8 cellular contexts compared by ENCODE assay signal in the genomic region with DNA sequence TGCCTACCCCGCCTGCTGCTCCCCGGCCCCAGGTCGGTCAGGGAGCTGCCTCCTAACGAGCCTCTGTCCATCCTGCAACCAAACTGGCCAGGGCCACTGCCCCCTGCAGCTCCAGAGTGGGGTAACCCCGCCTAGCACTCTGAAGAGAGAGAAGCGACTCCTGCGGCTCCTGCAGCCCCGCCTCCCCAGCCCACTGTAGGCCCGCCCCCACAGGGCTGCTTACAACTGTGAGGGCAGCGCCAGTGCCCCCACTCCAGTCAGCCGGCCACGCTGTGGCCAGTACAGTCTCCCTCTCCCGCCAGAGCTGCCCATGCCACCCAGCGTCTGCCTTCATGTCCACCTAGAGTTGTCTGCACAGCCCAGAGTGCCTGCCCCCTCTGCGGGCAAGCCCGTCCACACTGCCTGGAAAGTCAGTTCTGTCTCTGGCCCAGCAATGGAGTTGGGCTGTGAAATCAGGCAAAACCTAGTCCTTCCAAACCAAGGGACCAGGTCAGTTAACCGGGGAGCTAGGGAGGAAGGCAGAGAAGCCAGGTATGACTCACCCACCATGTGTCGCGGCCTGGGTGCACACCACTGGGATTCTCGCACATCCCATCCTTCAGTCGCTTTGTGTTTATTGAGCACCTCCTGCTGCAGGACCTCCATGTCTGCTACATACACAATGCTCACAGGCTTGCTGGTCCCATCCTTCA. TPM values are rescaled to one million over a fixed set of nuclear protein-coding genes. Genes with fewer than 3 reads are reported as not detected.
A peak's percentile ranks its signal among the peaks of the same experiment; 100 is the strongest.
DNase-seq lines count a peak whose midpoint lies in the region; ATAC-seq and TF ChIP-seq lines count a peak whose summit lies in the region.

No MANE protein-coding gene starts in this region.

- peaks cover 37% of the 10 kb centered on the region for H3K4me1 Mint-ChIP-seq in MCF 10A (ENCODE audit: insufficient read depth, unreplicated experiment)

- H3K9me3 Mint-ChIP-seq in MCF 10A (ENCODE audit: unreplicated experiment): no peaks in the 10 kb centered on the region

- no peak for TF ChIP-seq CTCF in MCF 10A (IDR thresholded peaks at IDR 0.05; ENCODE audit: unreplicated experiment)
- TF ChIP-seq CTCF in mammary epithelial cell (conservative IDR thresholded peaks at IDR 0.05 in 1 of 2, IDR thresholded peaks at IDR 0.05 in 1 of 2; ENCODE audit: extremely low read depth in 1 of 2, insufficient read depth in 1 of 2, low read depth in 1 of 2, low read length in 2 of 2): no peak
- peak; percentile 60 for TF ChIP-seq CTCF in WERI-Rb-1 (IDR thresholded peaks at IDR 0.05; ENCODE audit: low read depth, low read length)
- TF ChIP-seq CTCF in gastrocnemius medialis (IDR thresholded peaks at IDR 0.05 in 4 of 5, conservative IDR thresholded peaks at IDR 0.05 in 1 of 5): peak in 2 of 5 experiments; percentile 12 to 25

- no peak overlapping the region for H3K4me2 ChIP-seq in mammary epithelial cell (ENCODE audit: insufficient read depth, low read depth, low read length)

- H3K27ac ChIP-seq in mammary epithelial cell (ENCODE audit: insufficient read depth, low read depth, low read length): no peak overlapping the region
- peak overlapping the region; percentile 77 for H3K27ac ChIP-seq in WERI-Rb-1
- H3K27ac ChIP-seq in gastrocnemius medialis: peak overlapping the region; percentile 85 to 90 (median 88)

- no peaks in the 10 kb centered on the region for H4K20me1 ChIP-seq in mammary epithelial cell (ENCODE audit: insufficient read depth, low read length)

- H3K36me3 ChIP-seq in mammary epithelial cell (ENCODE audit: insufficient read depth, low read length) (peaks cover 12% of the 10 kb centered on the region), WERI-Rb-1 (peaks cover 2% of the 10 kb centered on the region; the same call in 1 of the 2 replicates), gastrocnemius medialis (no peaks in the 10 kb centered on the region)

- H3K27me3 ChIP-seq in mammary epithelial cell (ENCODE audit: insufficient read depth, low read length) (no peaks in the 10 kb centered on the region), WERI-Rb-1 (ENCODE audit: insufficient read depth, low read depth, severe bottlenecking) (no peaks in the 10 kb centered on the region), gastrocnemius medialis (no peaks in the 10 kb centered on the region)

- no peaks in the 10 kb centered on the region for H3K9me3 ChIP-seq in mammary epithelial cell (replicated peaks; ENCODE audit: insufficient read depth, low read length)
- H3K9me3 ChIP-seq in WERI-Rb-1 (ENCODE audit: severe bottlenecking): no peaks in the 10 kb centered on the region
- no peaks in the 10 kb centered on the region for H3K9me3 ChIP-seq in gastrocnemius medialis

- intact Hi-C loops in MCF 10A (cut with micrococcal nuclease) (no loop called here), mammary epithelial cell (cut with micrococcal nuclease) (no loop called here), left cardiac atrium (cut with DNase I) (no loop called here), gastrocnemius medialis (cut with DNase I; ENCODE audit: low total_unique reads) (no loop called here)

- ATAC-seq in left cardiac atrium (peak; percentile 12 to 20), gastrocnemius medialis (peak; percentile 2 to 11), HG02852 (IDR thresholded peaks at IDR 0.05; ENCODE audit: unreplicated experiment) (no peak)

- CTCF ChIA-PET in MCF 10A (lab: Yijun Ruan, JAX): interaction anchor here (0.5 to 1.1 kb wide), 5 partner anchors 14 to 747 kb away, joined by 3 read pairs; no protein-coding TSS in a partner anchor
- CTCF ChIA-PET in mammary epithelial cell (lab: Charles Lee; ENCODE audit: low non-redundant PET): no interaction called here

- no peak overlapping the region for H3K4me3 ChIP-seq in mammary epithelial cell (replicated peaks in 1 of 3; ENCODE audit: insufficient read depth in 1 of 3, low read depth in 2 of 3, low read length in 3 of 3)
- H3K4me3 ChIP-seq in WERI-Rb-1 (ENCODE audit: low read depth, low read length): peak overlapping the region; percentile 50
- peak overlapping the region; percentile 30 to 59 (median 51) for H3K4me3 ChIP-seq in gastrocnemius medialis

- no peak overlapping the region for H3K9ac ChIP-seq in mammary epithelial cell (ENCODE audit: insufficient read depth, low read length)

- peaks cover 61% of the 10 kb centered on the region for H3K79me2 ChIP-seq in mammary epithelial cell (ENCODE audit: insufficient read depth, low read length)

- H3K4me3 Mint-ChIP-seq in MCF 10A (ENCODE audit: unreplicated experiment): no peak overlapping the region

- dilution Hi-C loops in mammary epithelial cell (cut with HindIII; ENCODE audit: low sequenced_read_pairs): no loop called here

- H2AFZ ChIP-seq in mammary epithelial cell (ENCODE audit: low read depth, low read length): no peak overlapping the region

- H3K27ac Mint-ChIP-seq in MCF 10A (ENCODE audit: low read depth, unreplicated experiment): no peak overlapping the region

- POLR2A ChIA-PET in MCF 10A (lab: Yijun Ruan, JAX): interaction anchor here (1.1 to 7.2 kb wide), 4 partner anchors 38 to 102 kb away, joined by 3 to 64 read pairs (median 5); partner anchors contain the start of genes CELSR3 and SLC26A6

- H3K36me3 Mint-ChIP-seq in MCF 10A (ENCODE audit: insufficient read depth, unreplicated experiment): peaks cover 6% of the 10 kb centered on the region

- in situ Hi-C loops in mammary epithelial cell (cut with MboI; ENCODE audit: low sequenced_read_pairs in 2 of 2): loop anchor here in 1 of 2 donors (25.0 kb wide), 1 partner anchor 299 kb away; no protein-coding TSS in a partner anchor
- in situ Hi-C loops in gastrocnemius medialis (cut with MboI; ENCODE audit: low sequenced_read_pairs in 4 of 4): no loop called here

- H3K27me3 Mint-ChIP-seq in MCF 10A (ENCODE audit: insufficient read depth, unreplicated experiment): no peaks in the 10 kb centered on the region

- H3K4me1 ChIP-seq in mammary epithelial cell (ENCODE audit: insufficient read depth, low read length) (peaks cover 62% of the 10 kb centered on the region), gastrocnemius medialis (peaks cover 35 to 40% of the 10 kb centered on the region in 2 donors)

- DNase-seq in MCF 10A (ENCODE audit: unreplicated experiment) (peak; percentile 27), mammary epithelial cell (no peak), WERI-Rb-1 (peak; percentile 96), left cardiac atrium (peak; percentile 61), gastrocnemius medialis (peak in 1 of 2 donors; percentile 65), NCI-H1092 (lab: John Stamatoyannopoulos, UW) (no peak), NCI-H2029 (lab: John Stamatoyannopoulos, UW) (no peak)

- BruUV-seq in MCF 10A (replicated peaks; lab: Mats Ljungman, UMichigan) (no TSS peak), mammary epithelial cell (replicated peaks; lab: Mats Ljungman, UMichigan) (no TSS peak)

- TF ChIP-seq POLR2A in gastrocnemius medialis (IDR thresholded peaks at IDR 0.05): no peak

- 62% methylated on average over 11 of the region's 21 CpGs for WGBS in mammary epithelial cell (ENCODE audit: low coverage, missing lambda C conversion rate)

RNA-seq across cellular contexts. Expression of gene UCN2, which starts 2.4 kb away (rescaled TPM):
- total RNA-seq in MCF 10A (2022): 1.5 and 3.8 TPM in 2 replicates
- total RNA-seq in mammary epithelial cell: 10 to 100 TPM in 1 of 2 donors, 1 to 10 TPM in 1; 6.8 to 28.3 TPM
- 9.9 TPM for polyA plus RNA-seq in mammary epithelial cell
- 8.2 TPM for polyA minus RNA-seq in mammary epithelial cell
- not detected for total RNA-seq in left cardiac atrium
- total RNA-seq in gastrocnemius medialis: not detected

RNA-seq across cellular contexts. Expression of gene PFKFB4, which starts 4.6 kb away (rescaled TPM):
- total RNA-seq in MCF 10A (2022): 3.4 and 4.6 TPM in 2 replicates
- total RNA-seq in mammary epithelial cell: 10 to 100 TPM; 14.7 to 45.3 TPM
- 26.2 TPM for polyA plus RNA-seq in mammary epithelial cell
- polyA minus RNA-seq in mammary epithelial cell: 36.7 TPM
- total RNA-seq in left cardiac atrium: 1 to 10 TPM; 2.0 to 2.9 TPM
- 1 to 10 TPM in 3 of 4 donors, under 1 TPM in 1; 0.87 to 2.6 (median 1.7) TPM for total RNA-seq in gastrocnemius medialis

RNA-seq across cellular contexts. Expression of gene COL7A1, which starts 33.9 kb away (rescaled TPM):
- 44.2 and 60.5 TPM in 2 replicates for total RNA-seq in MCF 10A (2022)
- 100 to 1,000 TPM; 130 to 425 TPM for total RNA-seq in mammary epithelial cell
- polyA plus RNA-seq in mammary epithelial cell: 106 TPM
- polyA minus RNA-seq in mammary epithelial cell: 239 TPM
- 1 to 10 TPM; 5.2 to 5.5 TPM for total RNA-seq in left cardiac atrium
- total RNA-seq in gastrocnemius medialis: 1 to 10 TPM in 2 of 4 donors, under 1 TPM in 2; 0.66 to 1.7 (median 1.1) TPM

RNA-seq across cellular contexts. Expression of gene UQCRC1, which starts 48.3 kb away (rescaled TPM):
- total RNA-seq in MCF 10A (2022) (383 and 413 TPM in 2 replicates), mammary epithelial cell (100 to 1,000 TPM; 321 to 490 TPM), left cardiac atrium (100 to 1,000 TPM; 583 to 651 TPM), gastrocnemius medialis (100 to 1,000 TPM; 679 to 861 (median 720) TPM)
- polyA plus RNA-seq in mammary epithelial cell: 654 TPM
- 928 TPM for polyA minus RNA-seq in mammary epithelial cell

RNA-seq across cellular contexts. Expression of gene SHISA5, which starts 57.2 kb away (rescaled TPM):
- 131 and 170 TPM in 2 replicates for total RNA-seq in MCF 10A (2022)
- total RNA-seq in mammary epithelial cell: 100 to 1,000 TPM in 1 of 2 donors, 10 to 100 TPM in 1; 56.0 to 124 TPM
- 114 TPM for polyA plus RNA-seq in mammary epithelial cell
- polyA minus RNA-seq in mammary epithelial cell: 136 TPM
- 100 to 1,000 TPM in 1 of 2 donors, 10 to 100 TPM in 1; 73.3 to 108 TPM for total RNA-seq in left cardiac atrium
- 10 to 100 TPM; 17.0 to 31.6 (median 23.4) TPM for total RNA-seq in gastrocnemius medialis

Comparison
In these comparisons a context has a peak if more than half of its experiments do, and no peak if none do; other contexts are left out.
1. DNase-seq: peak in MCF 10A (single experiment), WERI-Rb-1 (single experiment) and left cardiac atrium (single experiment); none in mammary epithelial cell (single experiment), NCI-H1092 (single experiment) and NCI-H2029 (single experiment).
2. H3K4me3 ChIP-seq: peak in WERI-Rb-1 (single experiment) and gastrocnemius medialis (4 of 4); none in mammary epithelial cell (0 of 3).